Comparison of ENCODE assay signal across 27 cellular contexts in genomic region chr1:241947355-241947754, GRCh38. TPM values are rescaled to one million over a fixed set of nuclear protein-coding genes. Genes with fewer than 3 reads are reported as not detected.
"Had no signal": no experiment of that assay in that cellular context is flagged by ENCODE, and none has a peak within 500 bp of the region (broad histone marks: within the 10 kb centered on the region; RNA-seq: fewer than 3 reads in every experiment).

No MANE protein-coding gene starts in this region.

- H3K27me3 Mint-ChIP-seq: activated CD4-positive, alpha-beta T cell treated with anti-CD3 and anti-CD28 coated beads, Interleukin-2, amount 10 ng/mL, durations not matched to agents 24 days and 14 days had no signal

- H3K4me3 Mint-ChIP-seq: activated B cell treated with CpG ODN at 0.5 μM for 24 hours; activated CD4-positive, alpha-beta memory T cell treated with anti-CD3 and anti-CD28 coated beads for 36 hours; activated CD4-positive, alpha-beta T cell treated with anti-CD3 and anti-CD28 coated beads, Interleukin-2, amount 10 ng/mL, durations not matched to agents 24 days and 14 days; activated naive CD4-positive, alpha-beta T cell treated with anti-CD3 and anti-CD28 coated beads for 36 hours; activated naive CD8-positive, alpha-beta T cell; activated T-cell treated with anti-CD3 and anti-CD28 coated beads, Interleukin-2, amount 50 U/mL, for 4 hours; T-cell had no signal

- ATAC-seq: activated T-cell treated with anti-CD3 and anti-CD28 coated beads, Interleukin-2, amount 50 U/mL, for 4 hours; T-cell had no signal

- H3K9me3 Mint-ChIP-seq: activated B cell treated with CpG ODN at 0.5 μM for 24 hours; activated CD4-positive, alpha-beta memory T cell treated with anti-CD3 and anti-CD28 coated beads for 36 hours; activated CD4-positive, alpha-beta T cell treated with anti-CD3 and anti-CD28 coated beads, Interleukin-2, amount 10 ng/mL, durations not matched to agents 24 days and 14 days; activated naive CD4-positive, alpha-beta T cell treated with anti-CD3 and anti-CD28 coated beads for 36 hours; activated T-cell treated with anti-CD3 and anti-CD28 coated beads, Interleukin-2, amount 50 U/mL, for 4 hours; T-cell had no signal

- H3K27ac Mint-ChIP-seq: activated B cell treated with CpG ODN at 0.5 μM for 24 hours; activated CD4-positive, alpha-beta memory T cell treated with anti-CD3 and anti-CD28 coated beads for 36 hours; activated CD4-positive, alpha-beta T cell treated with anti-CD3 and anti-CD28 coated beads, Interleukin-2, amount 10 ng/mL, durations not matched to agents 24 days and 14 days; activated naive CD4-positive, alpha-beta T cell treated with anti-CD3 and anti-CD28 coated beads for 36 hours; activated naive CD8-positive, alpha-beta T cell; T-cell had no signal

- H3K4me2 ChIP-seq: PC-9 had no signal

- FAIRE-seq: TTC549 had no signal

- H3K4me3 ChIP-seq: PC-9 had no signal

- H2AFZ ChIP-seq: PC-9 had no signal

- H3K27ac ChIP-seq: PC-9 had no signal

- DNase-seq: activated B cell treated with CpG ODN at 0.5 μM for 24 hours; activated CD4-positive, alpha-beta memory T cell treated with anti-CD3 and anti-CD28 coated beads for 36 hours; activated CD4-positive, alpha-beta T cell treated with anti-CD3 and anti-CD28 coated beads for 1 hour; activated CD4-positive, alpha-beta T cell treated with anti-CD3 and anti-CD28 coated beads, Interleukin-2, amount 10 ng/mL, durations not matched to agents 24 days and 14 days; activated CD8-positive, alpha-beta memory T cell treated with anti-CD3 and anti-CD28 coated beads for 24 hours; activated effector memory CD4-positive, alpha-beta T cell treated with anti-CD3 and anti-CD28 coated beads, Interleukin-2, amount 50 U/mL, for 16 hours; activated naive CD4-positive, alpha-beta T cell treated with anti-CD3 and anti-CD28 coated beads for 36 hours; activated T-cell treated with anti-CD3 and anti-CD28 coated beads, Interleukin-2, amount 50 U/mL, for 4 hours; caudate nucleus; MM.1S; NCI-H1105; NCI-H1436; NCI-H1694 treated with DMSO at 0.1 percent for 48 hours; NCI-H2029 treated with DMSO at 0.1 percent for 48 hours; NCI-H345; NCI-H510A; NCI-H526 treated with DMSO at 0.1 percent for 48 hours; NCI-H82; PC-9; SIG-M5; T-cell; T-helper 2 cell; T1000 had no signal

- H3K4me1 Mint-ChIP-seq: activated B cell treated with CpG ODN at 0.5 μM for 24 hours; activated CD4-positive, alpha-beta T cell treated with anti-CD3 and anti-CD28 coated beads, Interleukin-2, amount 10 ng/mL, durations not matched to agents 24 days and 14 days had no signal

- H3K36me3 Mint-ChIP-seq: activated CD4-positive, alpha-beta memory T cell treated with anti-CD3 and anti-CD28 coated beads for 36 hours; activated naive CD8-positive, alpha-beta T cell; T-cell had no signal

RNA-seq across cellular contexts. Expression of gene BECN2, which starts 10.2 kb away (rescaled TPM):
- total RNA-seq: activated B cell treated with CpG ODN at 0.5 μM for 24 hours; activated CD4-positive, alpha-beta memory T cell treated with anti-CD3 and anti-CD28 coated beads for 36 hours; activated CD4-positive, alpha-beta T cell treated with anti-CD3 and anti-CD28 coated beads, Interleukin-2, amount 10 ng/mL, durations not matched to agents 24 days and 14 days; activated naive CD4-positive, alpha-beta T cell treated with anti-CD3 and anti-CD28 coated beads for 36 hours; activated T-cell treated with anti-CD3 and anti-CD28 coated beads, Interleukin-2, amount 50 U/mL, for 4 hours; cerebellum; RPMI7951; T-cell had no signal

RNA-seq across cellular contexts. Expression of gene MAP1LC3C, which starts 51.5 kb away (rescaled TPM):
- total RNA-seq: activated B cell treated with CpG ODN at 0.5 μM for 24 hours; activated CD4-positive, alpha-beta memory T cell treated with anti-CD3 and anti-CD28 coated beads for 36 hours; activated CD4-positive, alpha-beta T cell treated with anti-CD3 and anti-CD28 coated beads, Interleukin-2, amount 10 ng/mL, durations not matched to agents 24 days and 14 days; activated naive CD4-positive, alpha-beta T cell treated with anti-CD3 and anti-CD28 coated beads for 36 hours; activated T-cell treated with anti-CD3 and anti-CD28 coated beads, Interleukin-2, amount 50 U/mL, for 4 hours; T-cell had no signal
